In the genomic region with DNA sequence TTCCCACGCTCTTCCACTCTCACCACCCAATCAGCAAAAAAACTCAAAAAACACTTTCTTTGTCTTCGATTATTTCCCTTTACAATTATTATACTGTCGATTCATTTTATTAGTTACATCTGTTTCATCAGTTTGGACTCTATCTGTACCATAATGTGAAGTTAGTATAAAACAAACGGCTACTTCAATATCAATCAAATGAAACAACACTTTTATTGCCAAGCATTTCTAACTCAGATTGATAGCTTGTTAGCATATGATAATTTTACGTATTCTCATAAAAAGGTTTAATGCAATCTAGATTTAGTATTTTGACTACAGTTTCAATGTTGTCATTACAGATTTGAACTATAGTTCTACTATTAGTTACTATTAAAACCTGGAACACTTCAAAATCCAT, we compare ENCODE assay signal across 24 cellular contexts.
"Had no signal": no experiment of that assay in that cellular context is flagged by ENCODE, and none has a peak within 500 bp of the region (broad histone marks: within the 10 kb centered on the region; RNA-seq: fewer than 3 reads in every experiment).

No MANE protein-coding gene starts in this region.

- H3K4me3 Mint-ChIP-seq: IgD-negative memory B cell had no signal

- H3K36me3 Mint-ChIP-seq: IgD-negative memory B cell had no signal

- DNase-seq: Kasumi-1, MV-4-11, NCI-H1092, NCI-H1436, NCI-H187, NCI-H2029, NCI-H2081 treated with DMSO at 0.1 percent for 48 hours, NCI-H2171, NCI-H226, NCI-H446, NCI-H510A, NCI-H524 treated with DMSO at 0.1 percent for 48 hours, NCI-H69, NCI-H774, SHP77, SK-N-SH, SW 1271 had no signal

- H3K9me2 ChIP-seq: SK-N-SH had no signal

- H3K4me2 ChIP-seq: KMS-11, SK-N-SH had no signal

- FAIRE-seq: HTR-8/SVneo, K562 had no signal

- H3K9me3 ChIP-seq: SK-N-SH had no signal

- H3K27me3 Mint-ChIP-seq: IgD-negative memory B cell had no signal

- H3K4me1 Mint-ChIP-seq: IgD-negative memory B cell had no signal

- H3K9ac ChIP-seq: KMS-11, SK-N-SH had no signal

- H3K27ac Mint-ChIP-seq: IgD-negative memory B cell had no signal

- H3K27ac ChIP-seq: HL-60, KMS-11, RWPE1 had no signal

- H3K4me3 ChIP-seq: K562 had no signal

- ATAC-seq: K562, Panc1 had no signal
